27 cellular contexts compared by ENCODE assay signal in the genomic region with DNA sequence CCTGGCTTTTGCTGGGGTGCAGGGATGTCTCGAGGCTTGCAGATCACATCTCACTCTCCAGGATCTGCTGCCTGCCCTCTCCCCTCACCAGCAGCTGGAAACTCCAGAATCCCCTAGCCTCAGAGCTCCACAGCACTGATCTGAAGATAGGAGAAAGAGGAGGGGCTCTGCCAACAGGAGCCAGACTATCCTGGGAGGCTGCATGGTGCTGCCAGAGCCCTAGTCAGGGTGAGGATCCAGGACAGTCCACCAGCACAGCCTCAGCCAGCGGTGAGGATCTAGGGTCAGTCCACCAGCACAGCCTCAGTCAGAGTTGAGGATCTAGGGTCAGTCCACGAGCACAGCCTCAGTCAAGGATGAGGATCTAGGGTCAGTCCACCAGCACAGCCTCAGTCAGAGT.
"Had no signal": no experiment of that assay in that cellular context is flagged by ENCODE, and none has a peak within 500 bp of the region (broad histone marks: within the 10 kb centered on the region; RNA-seq: fewer than 3 reads in every experiment).

No MANE protein-coding gene starts in this region.

- FAIRE-seq: astrocyte, colon had no signal

- H3K9me3 ChIP-seq: esophagus muscularis mucosa had no signal

- H3K4me3 ChIP-seq: esophagus muscularis mucosa had no signal

- H3K27ac ChIP-seq: brain microvascular endothelial cell, WERI-Rb-1 had no signal

- DNase-seq: activated B cell treated with CpG ODN at 0.5 μM for 24 hours; activated CD4-positive, alpha-beta T cell treated with anti-CD3 and anti-CD28 coated beads for 48 hours; activated CD4-positive, alpha-beta T cell treated with anti-CD3 and anti-CD28 coated beads, Interleukin-2, amount 50 U/mL, for 1 hour; activated CD4-positive, alpha-beta T cell treated with anti-CD3 and anti-CD28 coated beads, Interleukin-2, amount 50 U/mL, for 48 hours; activated CD8-positive, alpha-beta memory T cell treated with anti-CD3 and anti-CD28 coated beads for 24 hours; activated CD8-positive, alpha-beta T cell treated with anti-CD3 and anti-CD28 coated beads for 36 hours; activated gamma-delta T cell; activated naive CD4-positive, alpha-beta T cell; activated naive CD4-positive, alpha-beta T cell treated with anti-CD3 and anti-CD28 coated beads, Interleukin-2, amount 10 ng/mL, durations not matched to agents 7 days and 5 days; activated naive CD8-positive, alpha-beta T cell treated with anti-CD3 and anti-CD28 coated beads, Interleukin-2, amount 10 ng/mL, durations not matched to agents 7 days and 5 days; activated T-cell treated with anti-CD3 and anti-CD28 coated beads, Interleukin-2, amount 50 U/mL, for 48 hours; amniotic stem cell; anterior cingulate cortex; brain microvascular endothelial cell; cortex of kidney; dermis blood vessel endothelial cell; effector CD4-positive, alpha-beta T cell; effector memory CD8-positive, alpha-beta T cell; erythroblast; foreskin melanocyte; T-helper 1 cell; T-helper 17 cell; T1000; WERI-Rb-1 had no signal

- H3K27me3 ChIP-seq: brain microvascular endothelial cell, esophagus muscularis mucosa had no signal

- H3K4me1 ChIP-seq: esophagus muscularis mucosa had no signal
